12 cellular contexts compared by ENCODE assay signal in the genomic region with DNA sequence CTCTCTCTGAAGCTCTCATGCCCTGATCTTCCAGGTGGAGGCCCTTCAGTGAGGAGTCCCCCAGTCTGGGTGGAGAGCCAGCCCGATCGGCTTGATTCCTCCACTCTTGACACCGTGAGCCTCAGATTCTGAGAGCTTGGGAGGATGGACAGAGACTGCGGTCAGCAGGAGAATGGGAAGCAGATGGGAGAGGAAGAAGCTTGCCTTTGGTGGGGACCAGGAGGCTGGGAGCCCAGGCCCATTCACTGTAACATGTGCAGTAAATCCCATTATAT.
"Had no signal": no experiment of that assay in that cellular context is flagged by ENCODE, and none has a peak within 500 bp of the region (broad histone marks: within the 10 kb centered on the region; RNA-seq: fewer than 3 reads in every experiment).

No MANE protein-coding gene starts in this region.

- H3K27ac ChIP-seq: esophagus squamous epithelium, right lobe of liver, upper lobe of left lung had no signal

- H3K4me3 Mint-ChIP-seq: activated T-cell treated with anti-CD3 and anti-CD28 coated beads, Interleukin-2, amount 50 U/mL, for 72 hours; T-helper 17 cell had no signal

- ATAC-seq: activated T-cell treated with anti-CD3 and anti-CD28 coated beads, Interleukin-2, amount 50 U/mL, for 72 hours; left ventricle myocardium superior; right lobe of liver; stimulated activated naive CD8-positive, alpha-beta T cell treated with anti-CD3 and anti-CD28 coated beads, Interleukin-15, Interleukin-2, amounts not matched to agents 100 U/mL and 50 U/mL, for 24 hours; T-helper 17 cell had no signal

- H3K36me3 ChIP-seq: esophagus squamous epithelium, right lobe of liver, upper lobe of left lung had no signal

- H3K9me3 Mint-ChIP-seq: activated T-cell treated with anti-CD3 and anti-CD28 coated beads, Interleukin-2, amount 50 U/mL, for 72 hours had no signal

- H3K27me3 ChIP-seq: right lobe of liver, upper lobe of left lung had no signal

- H3K9me3 ChIP-seq: esophagus squamous epithelium, right lobe of liver, upper lobe of left lung had no signal

- H3K4me3 ChIP-seq: esophagus squamous epithelium, right lobe of liver, upper lobe of left lung had no signal

- H3K4me1 ChIP-seq: esophagus squamous epithelium, right lobe of liver, upper lobe of left lung had no signal

- DNase-seq: activated CD4-positive, alpha-beta T cell treated with anti-CD3 and anti-CD28 coated beads, Interleukin-2, amount 50 U/mL, for 1 hour; activated CD4-positive, CD25-positive, alpha-beta regulatory T cell; activated T-cell treated with anti-CD3 and anti-CD28 coated beads, Interleukin-2, amount 50 U/mL, for 72 hours; esophagus squamous epithelium; foreskin fibroblast; left ventricle myocardium superior; stimulated activated CD4-positive, alpha-beta T cell treated with anti-CD3 and anti-CD28 coated beads, Interleukin-12 subunit alpha, Interleukin-12 subunit beta, amount 100 ng/mL, for 4 hours; stimulated activated naive CD8-positive, alpha-beta T cell treated with anti-CD3 and anti-CD28 coated beads, Interleukin-15, Interleukin-2, amounts not matched to agents 100 U/mL and 50 U/mL, for 24 hours; T-helper 17 cell; upper lobe of left lung had no signal

- H3K27ac Mint-ChIP-seq: activated T-cell treated with anti-CD3 and anti-CD28 coated beads, Interleukin-2, amount 50 U/mL, for 72 hours; progenitor cell of endocrine pancreas; T-helper 17 cell had no signal
